ENCODE assay signal across 1 cellular context in the genomic region with DNA sequence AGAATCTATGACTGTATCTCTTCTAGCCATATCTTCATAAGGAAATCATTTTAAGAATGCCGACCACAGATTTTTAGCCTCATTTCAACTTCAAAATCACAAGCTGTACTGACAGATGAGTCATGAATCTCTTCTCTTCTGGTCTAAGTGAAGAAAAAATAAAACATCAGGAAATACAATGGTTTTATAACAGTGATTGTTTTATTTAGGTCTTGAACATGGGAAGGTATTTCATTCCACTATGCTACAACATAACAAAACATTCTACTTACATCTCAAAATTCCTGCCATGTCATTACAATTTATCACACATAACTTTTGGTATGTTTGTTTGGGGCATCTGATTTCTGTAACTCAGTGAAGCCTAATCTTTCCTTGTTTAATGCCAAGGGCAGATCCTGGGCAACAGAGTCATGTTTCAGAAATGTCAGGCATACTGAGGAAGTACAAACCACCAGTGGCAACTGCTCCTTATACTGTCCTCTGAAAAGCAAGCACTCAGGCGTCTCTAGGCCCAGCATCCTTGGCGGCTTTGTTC.
TF ChIP-seq lines count a peak whose summit lies in the region.

No MANE protein-coding gene starts in this region.

TF ChIP-seq in SK-N-SH, 30 proteins besides CTCF, POLR2A, EP300 and RAD21 (continued from another document):
- TF ChIP-seq POLR2AphosphoS5 (IDR thresholded peaks at IDR 0.05; ENCODE audit: low read depth, low read length) (no peak; the same call in 1 of the 2 replicates), REST (IDR thresholded peaks at IDR 0.05; ENCODE audit: low read depth, low read length) (no peak), TEAD4 (IDR thresholded peaks at IDR 0.05; ENCODE audit: borderline replicate concordance, insufficient read depth) (peak; percentile 88), FOXM1 (IDR thresholded peaks at IDR 0.05; ENCODE audit: low read depth) (peak; percentile 49; the same call in 1 of the 2 replicates), JUND (IDR thresholded peaks at IDR 0.05) (peak; percentile 93), IRF3 (IDR thresholded peaks at IDR 0.05; ENCODE audit: low read depth, low read length) (no peak), GATA2 (CRISPR knock-in tag; IDR thresholded peaks at IDR 0.05) (no peak), PBX3 (IDR thresholded peaks at IDR 0.05) (peak; percentile 91), EZH2phosphoT487 (IDR thresholded peaks at IDR 0.05; ENCODE audit: borderline replicate concordance, low read depth) (no peak), SMC3 (IDR thresholded peaks at IDR 0.05; ENCODE audit: low read depth, low read length) (no peak), GABPA (IDR thresholded peaks at IDR 0.05; ENCODE audit: low read depth) (no peak), ELF1 (IDR thresholded peaks at IDR 0.05) (no peak), CHD2 (IDR thresholded peaks at IDR 0.05; ENCODE audit: low read length, partially characterized antibody) (no peak), RCOR1 (IDR thresholded peaks at IDR 0.05; ENCODE audit: low read length) (no peak), TCF12 (IDR thresholded peaks at IDR 0.05) (peak; percentile 80), SIN3A (IDR thresholded peaks at IDR 0.05; ENCODE audit: borderline replicate concordance, low read depth, low read length) (no peak), MEF2A (IDR thresholded peaks at IDR 0.05; ENCODE audit: borderline replicate concordance, low read depth) (peak; percentile 54; the same call in 1 of the 2 replicates), TAF1 (IDR thresholded peaks at IDR 0.05; ENCODE audit: borderline replicate concordance, low read depth, low read length) (peak; percentile 10; the same call in 1 of the 2 replicates), RXRA (IDR thresholded peaks at IDR 0.05; ENCODE audit: borderline replicate concordance, low read depth) (peak; percentile 82), NFIC (IDR thresholded peaks at IDR 0.05; ENCODE audit: borderline replicate concordance) (peak; percentile 32), NRF1 (IDR thresholded peaks at IDR 0.05; ENCODE audit: low read depth, low read length) (no peak), MXI1 (IDR thresholded peaks at IDR 0.05; ENCODE audit: low read depth, low read length) (no peak), RFX5 (IDR thresholded peaks at IDR 0.05; ENCODE audit: low read length) (no peak)
- TF ChIP-seq, protein P1, sequence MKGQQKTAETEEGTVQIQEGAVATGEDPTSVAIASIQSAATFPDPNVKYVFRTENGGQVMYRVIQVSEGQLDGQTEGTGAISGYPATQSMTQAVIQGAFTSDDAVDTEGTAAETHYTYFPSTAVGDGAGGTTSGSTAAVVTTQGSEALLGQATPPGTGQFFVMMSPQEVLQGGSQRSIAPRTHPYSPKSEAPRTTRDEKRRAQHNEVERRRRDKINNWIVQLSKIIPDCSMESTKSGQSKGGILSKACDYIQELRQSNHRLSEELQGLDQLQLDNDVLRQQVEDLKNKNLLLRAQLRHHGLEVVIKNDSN (IDR thresholded peaks at IDR 0.05; ENCODE audit: borderline replicate concordance, low read depth): no peak
- TF ChIP-seq, protein P2, sequence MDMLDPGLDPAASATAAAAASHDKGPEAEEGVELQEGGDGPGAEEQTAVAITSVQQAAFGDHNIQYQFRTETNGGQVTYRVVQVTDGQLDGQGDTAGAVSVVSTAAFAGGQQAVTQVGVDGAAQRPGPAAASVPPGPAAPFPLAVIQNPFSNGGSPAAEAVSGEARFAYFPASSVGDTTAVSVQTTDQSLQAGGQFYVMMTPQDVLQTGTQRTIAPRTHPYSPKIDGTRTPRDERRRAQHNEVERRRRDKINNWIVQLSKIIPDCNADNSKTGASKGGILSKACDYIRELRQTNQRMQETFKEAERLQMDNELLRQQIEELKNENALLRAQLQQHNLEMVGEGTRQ (IDR thresholded peaks at IDR 0.05; ENCODE audit: borderline replicate concordance, low read depth, low read length): no peak
- TF ChIP-seq, protein P3, sequence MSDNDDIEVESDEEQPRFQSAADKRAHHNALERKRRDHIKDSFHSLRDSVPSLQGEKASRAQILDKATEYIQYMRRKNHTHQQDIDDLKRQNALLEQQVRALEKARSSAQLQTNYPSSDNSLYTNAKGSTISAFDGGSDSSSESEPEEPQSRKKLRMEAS (IDR thresholded peaks at IDR 0.05; ENCODE audit: low read depth): no peak
